Comparison of ENCODE assay signal across 1 cellular context in the genomic region with DNA sequence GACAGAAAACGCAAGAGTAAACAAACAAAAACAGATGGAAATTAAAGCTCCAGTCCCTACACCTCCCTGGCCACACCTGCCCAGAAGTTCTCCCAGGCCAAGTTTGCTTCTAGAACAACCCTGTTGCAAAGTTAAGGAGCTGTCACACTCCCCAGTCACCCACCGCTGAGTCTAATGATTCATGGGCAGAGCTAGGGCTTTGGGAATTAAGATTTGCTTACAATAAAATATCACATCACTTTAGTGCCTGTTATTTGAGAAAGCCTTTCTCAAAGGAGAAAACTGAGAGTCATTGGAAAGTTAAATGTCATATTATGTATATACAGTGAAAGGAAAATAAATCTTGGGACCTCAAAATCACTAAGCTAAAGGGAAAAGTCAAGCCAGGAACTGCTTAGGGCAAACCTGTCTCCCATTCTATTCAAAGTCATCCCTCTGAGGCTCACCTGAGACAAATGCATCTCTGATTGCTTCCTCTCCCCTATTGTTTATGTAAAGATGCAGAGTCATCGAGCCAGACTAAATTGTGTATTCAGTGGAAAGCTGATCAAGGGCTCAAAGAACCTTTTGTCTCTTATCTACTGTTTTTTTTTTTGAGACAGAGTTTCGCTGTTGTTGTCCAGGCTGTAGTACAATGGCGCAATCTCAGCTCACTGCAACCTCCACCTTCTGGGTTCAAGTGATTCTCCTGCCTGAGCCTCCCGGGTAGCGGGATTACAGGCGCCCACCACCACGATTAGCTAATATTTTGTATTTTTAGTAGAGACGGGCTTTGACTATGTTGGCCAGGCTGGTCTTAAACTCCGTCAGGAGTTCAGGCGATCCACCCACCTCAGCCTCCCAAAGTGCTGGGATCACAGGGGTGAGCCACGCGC.
TF ChIP-seq lines count a peak whose summit lies in the region.

No MANE protein-coding gene starts in this region.

TF ChIP-seq in HepG2, 621 proteins besides CTCF, POLR2A, EP300 and RAD21 (continued from another document and continues in another):
- TF ChIP-seq, protein P1, sequence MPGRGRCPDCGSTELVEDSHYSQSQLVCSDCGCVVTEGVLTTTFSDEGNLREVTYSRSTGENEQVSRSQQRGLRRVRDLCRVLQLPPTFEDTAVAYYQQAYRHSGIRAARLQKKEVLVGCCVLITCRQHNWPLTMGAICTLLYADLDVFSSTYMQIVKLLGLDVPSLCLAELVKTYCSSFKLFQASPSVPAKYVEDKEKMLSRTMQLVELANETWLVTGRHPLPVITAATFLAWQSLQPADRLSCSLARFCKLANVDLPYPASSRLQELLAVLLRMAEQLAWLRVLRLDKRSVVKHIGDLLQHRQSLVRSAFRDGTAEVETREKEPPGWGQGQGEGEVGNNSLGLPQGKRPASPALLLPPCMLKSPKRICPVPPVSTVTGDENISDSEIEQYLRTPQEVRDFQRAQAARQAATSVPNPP (CRISPR knock-in tag; IDR thresholded peaks at IDR 0.05), result no peak
- TF ChIP-seq ZNF552 (CRISPR knock-in tag; IDR thresholded peaks at IDR 0.05; ENCODE audit: borderline replicate concordance), result no peak
- TF ChIP-seq, protein P2, sequence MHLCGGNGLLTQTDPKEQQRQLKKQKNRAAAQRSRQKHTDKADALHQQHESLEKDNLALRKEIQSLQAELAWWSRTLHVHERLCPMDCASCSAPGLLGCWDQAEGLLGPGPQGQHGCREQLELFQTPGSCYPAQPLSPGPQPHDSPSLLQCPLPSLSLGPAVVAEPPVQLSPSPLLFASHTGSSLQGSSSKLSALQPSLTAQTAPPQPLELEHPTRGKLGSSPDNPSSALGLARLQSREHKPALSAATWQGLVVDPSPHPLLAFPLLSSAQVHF (CRISPR knock-in tag; IDR thresholded peaks at IDR 0.05), result no peak
- TF ChIP-seq ZNF839 (CRISPR knock-in tag; IDR thresholded peaks at IDR 0.05; ENCODE audit: borderline replicate concordance), result no peak
- TF ChIP-seq HOXD1 (CRISPR knock-in tag; IDR thresholded peaks at IDR 0.05), result peak; percentile 17; the same call in 1 of the 2 replicates
- peak; percentile 63; the same call in 1 of the 2 replicates for TF ChIP-seq NCOA2 (CRISPR knock-in tag; IDR thresholded peaks at IDR 0.05)
- no peak for TF ChIP-seq GZF1 (CRISPR knock-in tag; IDR thresholded peaks at IDR 0.05)
- TF ChIP-seq SUZ12 (IDR thresholded peaks at IDR 0.05; ENCODE audit: low read depth, low read length), result no peak
- peak; percentile 58; the same call in 1 of the 2 replicates for TF ChIP-seq KAT8 (CRISPR knock-in tag; IDR thresholded peaks at IDR 0.05)
- no peak for TF ChIP-seq SP1 (IDR thresholded peaks at IDR 0.05)
- no peak for TF ChIP-seq SP1 (CRISPR knock-in tag; IDR thresholded peaks at IDR 0.05)
- TF ChIP-seq U2AF2 (IDR thresholded peaks at IDR 0.05; ENCODE audit: low read depth, low read length), result no peak
- TF ChIP-seq HDAC1 (CRISPR knock-in tag; IDR thresholded peaks at IDR 0.05), result peak; percentile 42; the same call in 1 of the 2 replicates
- 0 out of 2 replicates have a peak, but pooled peaks have one; percentile 22 for TF ChIP-seq KDM3A (CRISPR knock-in tag; IDR thresholded peaks at IDR 0.05; ENCODE audit: low read depth)
- TF ChIP-seq, protein P3, sequence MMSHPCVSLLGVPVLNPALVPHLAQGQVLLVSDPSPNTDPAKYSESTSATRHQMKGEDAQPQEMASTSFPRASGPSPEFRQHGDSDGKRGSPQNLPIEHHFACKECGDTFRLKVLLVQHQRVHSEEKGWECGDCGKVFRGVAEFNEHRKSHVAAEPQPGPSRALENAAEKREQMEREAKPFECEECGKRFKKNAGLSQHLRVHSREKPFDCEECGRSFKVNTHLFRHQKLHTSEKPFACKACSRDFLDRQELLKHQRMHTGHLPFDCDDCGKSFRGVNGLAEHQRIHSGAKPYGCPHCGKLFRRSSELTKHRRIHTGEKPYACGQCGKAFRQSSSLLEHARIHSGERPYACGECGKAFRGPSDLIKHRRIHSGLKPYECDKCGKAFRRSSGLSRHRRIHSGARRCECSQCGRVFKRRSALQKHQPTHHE (CRISPR knock-in tag; IDR thresholded peaks at IDR 0.05; ENCODE audit: borderline replicate concordance), result no peak
- TF ChIP-seq SAFB2 (CRISPR knock-in tag; IDR thresholded peaks at IDR 0.05; ENCODE audit: borderline replicate concordance, low read depth), result no peak
- TF ChIP-seq ZNF781 (CRISPR knock-in tag; IDR thresholded peaks at IDR 0.05; ENCODE audit: borderline replicate concordance, not compliant biosample characterization), result no peak
- TF ChIP-seq, protein P4, sequence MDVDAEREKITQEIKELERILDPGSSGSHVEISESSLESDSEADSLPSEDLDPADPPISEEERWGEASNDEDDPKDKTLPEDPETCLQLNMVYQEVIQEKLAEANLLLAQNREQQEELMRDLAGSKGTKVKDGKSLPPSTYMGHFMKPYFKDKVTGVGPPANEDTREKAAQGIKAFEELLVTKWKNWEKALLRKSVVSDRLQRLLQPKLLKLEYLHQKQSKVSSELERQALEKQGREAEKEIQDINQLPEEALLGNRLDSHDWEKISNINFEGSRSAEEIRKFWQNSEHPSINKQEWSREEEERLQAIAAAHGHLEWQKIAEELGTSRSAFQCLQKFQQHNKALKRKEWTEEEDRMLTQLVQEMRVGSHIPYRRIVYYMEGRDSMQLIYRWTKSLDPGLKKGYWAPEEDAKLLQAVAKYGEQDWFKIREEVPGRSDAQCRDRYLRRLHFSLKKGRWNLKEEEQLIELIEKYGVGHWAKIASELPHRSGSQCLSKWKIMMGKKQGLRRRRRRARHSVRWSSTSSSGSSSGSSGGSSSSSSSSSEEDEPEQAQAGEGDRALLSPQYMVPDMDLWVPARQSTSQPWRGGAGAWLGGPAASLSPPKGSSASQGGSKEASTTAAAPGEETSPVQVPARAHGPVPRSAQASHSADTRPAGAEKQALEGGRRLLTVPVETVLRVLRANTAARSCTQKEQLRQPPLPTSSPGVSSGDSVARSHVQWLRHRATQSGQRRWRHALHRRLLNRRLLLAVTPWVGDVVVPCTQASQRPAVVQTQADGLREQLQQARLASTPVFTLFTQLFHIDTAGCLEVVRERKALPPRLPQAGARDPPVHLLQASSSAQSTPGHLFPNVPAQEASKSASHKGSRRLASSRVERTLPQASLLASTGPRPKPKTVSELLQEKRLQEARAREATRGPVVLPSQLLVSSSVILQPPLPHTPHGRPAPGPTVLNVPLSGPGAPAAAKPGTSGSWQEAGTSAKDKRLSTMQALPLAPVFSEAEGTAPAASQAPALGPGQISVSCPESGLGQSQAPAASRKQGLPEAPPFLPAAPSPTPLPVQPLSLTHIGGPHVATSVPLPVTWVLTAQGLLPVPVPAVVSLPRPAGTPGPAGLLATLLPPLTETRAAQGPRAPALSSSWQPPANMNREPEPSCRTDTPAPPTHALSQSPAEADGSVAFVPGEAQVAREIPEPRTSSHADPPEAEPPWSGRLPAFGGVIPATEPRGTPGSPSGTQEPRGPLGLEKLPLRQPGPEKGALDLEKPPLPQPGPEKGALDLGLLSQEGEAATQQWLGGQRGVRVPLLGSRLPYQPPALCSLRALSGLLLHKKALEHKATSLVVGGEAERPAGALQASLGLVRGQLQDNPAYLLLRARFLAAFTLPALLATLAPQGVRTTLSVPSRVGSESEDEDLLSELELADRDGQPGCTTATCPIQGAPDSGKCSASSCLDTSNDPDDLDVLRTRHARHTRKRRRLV (CRISPR knock-in tag; IDR thresholded peaks at IDR 0.05), result no peak
- TF ChIP-seq SAP130 (CRISPR knock-in tag; IDR thresholded peaks at IDR 0.05; ENCODE audit: low read depth), result peak; percentile 59
- TF ChIP-seq ZNF143 (CRISPR knock-in tag; IDR thresholded peaks at IDR 0.05), result no peak
- TF ChIP-seq, protein P5, sequence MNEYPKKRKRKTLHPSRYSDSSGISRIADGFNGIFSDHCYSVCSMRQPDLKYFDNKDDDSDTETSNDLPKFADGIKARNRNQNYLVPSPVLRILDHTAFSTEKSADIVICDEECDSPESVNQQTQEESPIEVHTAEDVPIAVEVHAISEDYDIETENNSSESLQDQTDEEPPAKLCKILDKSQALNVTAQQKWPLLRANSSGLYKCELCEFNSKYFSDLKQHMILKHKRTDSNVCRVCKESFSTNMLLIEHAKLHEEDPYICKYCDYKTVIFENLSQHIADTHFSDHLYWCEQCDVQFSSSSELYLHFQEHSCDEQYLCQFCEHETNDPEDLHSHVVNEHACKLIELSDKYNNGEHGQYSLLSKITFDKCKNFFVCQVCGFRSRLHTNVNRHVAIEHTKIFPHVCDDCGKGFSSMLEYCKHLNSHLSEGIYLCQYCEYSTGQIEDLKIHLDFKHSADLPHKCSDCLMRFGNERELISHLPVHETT (CRISPR knock-in tag; conservative IDR thresholded peaks at IDR 0.05), result no peak
- TF ChIP-seq SMAD9 (CRISPR knock-in tag; IDR thresholded peaks at IDR 0.05), result no peak
- no peak for TF ChIP-seq ARNTL (CRISPR knock-in tag; IDR thresholded peaks at IDR 0.05)
- TF ChIP-seq ATM (IDR thresholded peaks at IDR 0.05; ENCODE audit: borderline replicate concordance), result no peak
- peak; percentile 86 for TF ChIP-seq ZNF460 (CRISPR knock-in tag; IDR thresholded peaks at IDR 0.05; ENCODE audit: borderline replicate concordance)
- TF ChIP-seq, protein P6, sequence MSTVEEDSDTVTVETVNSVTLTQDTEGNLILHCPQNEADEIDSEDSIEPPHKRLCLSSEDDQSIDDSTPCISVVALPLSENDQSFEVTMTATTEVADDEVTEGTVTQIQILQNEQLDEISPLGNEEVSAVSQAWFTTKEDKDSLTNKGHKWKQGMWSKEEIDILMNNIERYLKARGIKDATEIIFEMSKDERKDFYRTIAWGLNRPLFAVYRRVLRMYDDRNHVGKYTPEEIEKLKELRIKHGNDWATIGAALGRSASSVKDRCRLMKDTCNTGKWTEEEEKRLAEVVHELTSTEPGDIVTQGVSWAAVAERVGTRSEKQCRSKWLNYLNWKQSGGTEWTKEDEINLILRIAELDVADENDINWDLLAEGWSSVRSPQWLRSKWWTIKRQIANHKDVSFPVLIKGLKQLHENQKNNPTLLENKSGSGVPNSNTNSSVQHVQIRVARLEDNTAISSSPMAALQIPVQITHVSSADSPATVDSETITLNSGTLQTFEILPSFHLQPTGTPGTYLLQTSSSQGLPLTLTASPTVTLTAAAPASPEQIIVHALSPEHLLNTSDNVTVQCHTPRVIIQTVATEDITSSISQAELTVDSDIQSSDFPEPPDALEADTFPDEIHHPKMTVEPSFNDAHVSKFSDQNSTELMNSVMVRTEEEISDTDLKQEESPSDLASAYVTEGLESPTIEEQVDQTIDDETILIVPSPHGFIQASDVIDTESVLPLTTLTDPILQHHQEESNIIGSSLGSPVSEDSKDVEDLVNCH (CRISPR knock-in tag; IDR thresholded peaks at IDR 0.05), result no peak
- TF ChIP-seq AGO1 (IDR thresholded peaks at IDR 0.05; ENCODE audit: low read depth, low read length, poor library complexity, severe bottlenecking), result no peak
- TF ChIP-seq MED8 (CRISPR knock-in tag; IDR thresholded peaks at IDR 0.05; ENCODE audit: insufficient replicate concordance), result no peak
- TF ChIP-seq, protein P7, sequence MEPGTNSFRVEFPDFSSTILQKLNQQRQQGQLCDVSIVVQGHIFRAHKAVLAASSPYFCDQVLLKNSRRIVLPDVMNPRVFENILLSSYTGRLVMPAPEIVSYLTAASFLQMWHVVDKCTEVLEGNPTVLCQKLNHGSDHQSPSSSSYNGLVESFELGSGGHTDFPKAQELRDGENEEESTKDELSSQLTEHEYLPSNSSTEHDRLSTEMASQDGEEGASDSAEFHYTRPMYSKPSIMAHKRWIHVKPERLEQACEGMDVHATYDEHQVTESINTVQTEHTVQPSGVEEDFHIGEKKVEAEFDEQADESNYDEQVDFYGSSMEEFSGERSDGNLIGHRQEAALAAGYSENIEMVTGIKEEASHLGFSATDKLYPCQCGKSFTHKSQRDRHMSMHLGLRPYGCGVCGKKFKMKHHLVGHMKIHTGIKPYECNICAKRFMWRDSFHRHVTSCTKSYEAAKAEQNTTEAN (CRISPR knock-in tag; conservative IDR thresholded peaks at IDR 0.05), result no peak
- no peak for TF ChIP-seq MZF1 (CRISPR knock-in tag; IDR thresholded peaks at IDR 0.05; ENCODE audit: borderline replicate concordance)
- TF ChIP-seq ZSCAN30 (CRISPR knock-in tag; IDR thresholded peaks at IDR 0.05), result no peak
- TF ChIP-seq ZNF775 (CRISPR knock-in tag; IDR thresholded peaks at IDR 0.05; ENCODE audit: borderline replicate concordance), result no peak
- peak; percentile 76 for TF ChIP-seq GATAD2A (CRISPR knock-in tag; IDR thresholded peaks at IDR 0.05)
- TF ChIP-seq, protein P8, sequence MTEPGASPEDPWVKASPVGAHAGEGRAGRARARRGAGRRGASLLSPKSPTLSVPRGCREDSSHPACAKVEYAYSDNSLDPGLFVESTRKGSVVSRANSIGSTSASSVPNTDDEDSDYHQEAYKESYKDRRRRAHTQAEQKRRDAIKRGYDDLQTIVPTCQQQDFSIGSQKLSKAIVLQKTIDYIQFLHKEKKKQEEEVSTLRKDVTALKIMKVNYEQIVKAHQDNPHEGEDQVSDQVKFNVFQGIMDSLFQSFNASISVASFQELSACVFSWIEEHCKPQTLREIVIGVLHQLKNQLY (CRISPR knock-in tag; IDR thresholded peaks at IDR 0.05), result no peak
- no peak for TF ChIP-seq ZNF607 (CRISPR knock-in tag; IDR thresholded peaks at IDR 0.05; ENCODE audit: borderline replicate concordance)
- TF ChIP-seq, protein P9, sequence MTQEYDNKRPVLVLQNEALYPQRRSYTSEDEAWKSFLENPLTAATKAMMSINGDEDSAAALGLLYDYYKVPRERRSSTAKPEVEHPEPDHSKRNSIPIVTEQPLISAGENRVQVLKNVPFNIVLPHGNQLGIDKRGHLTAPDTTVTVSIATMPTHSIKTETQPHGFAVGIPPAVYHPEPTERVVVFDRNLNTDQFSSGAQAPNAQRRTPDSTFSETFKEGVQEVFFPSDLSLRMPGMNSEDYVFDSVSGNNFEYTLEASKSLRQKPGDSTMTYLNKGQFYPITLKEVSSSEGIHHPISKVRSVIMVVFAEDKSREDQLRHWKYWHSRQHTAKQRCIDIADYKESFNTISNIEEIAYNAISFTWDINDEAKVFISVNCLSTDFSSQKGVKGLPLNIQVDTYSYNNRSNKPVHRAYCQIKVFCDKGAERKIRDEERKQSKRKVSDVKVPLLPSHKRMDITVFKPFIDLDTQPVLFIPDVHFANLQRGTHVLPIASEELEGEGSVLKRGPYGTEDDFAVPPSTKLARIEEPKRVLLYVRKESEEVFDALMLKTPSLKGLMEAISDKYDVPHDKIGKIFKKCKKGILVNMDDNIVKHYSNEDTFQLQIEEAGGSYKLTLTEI (CRISPR knock-in tag; conservative IDR thresholded peaks at IDR 0.05), result no peak
- TF ChIP-seq, protein P10, sequence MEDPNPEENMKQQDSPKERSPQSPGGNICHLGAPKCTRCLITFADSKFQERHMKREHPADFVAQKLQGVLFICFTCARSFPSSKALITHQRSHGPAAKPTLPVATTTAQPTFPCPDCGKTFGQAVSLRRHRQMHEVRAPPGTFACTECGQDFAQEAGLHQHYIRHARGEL (CRISPR knock-in tag; IDR thresholded peaks at IDR 0.05), result no peak
- TF ChIP-seq ZNF567 (CRISPR knock-in tag; IDR thresholded peaks at IDR 0.05; ENCODE audit: borderline replicate concordance), result no peak
- TF ChIP-seq PHB2 (IDR thresholded peaks at IDR 0.05; ENCODE audit: partially characterized antibody), result no peak
